1 cellular context compared by ENCODE assay signal in genomic region chr5:134638760-134639201, GRCh38.
TF ChIP-seq lines count a peak whose summit lies in the region.

No MANE protein-coding gene starts in this region.

TF ChIP-seq in HepG2, 621 proteins besides CTCF, POLR2A, EP300 and RAD21 (continued from another document and continues in another):
- TF ChIP-seq ATF1 (CRISPR knock-in tag; IDR thresholded peaks at IDR 0.05) (no peak), RARA (CRISPR knock-in tag; IDR thresholded peaks at IDR 0.05) (peak; percentile 70), ZNF720 (CRISPR knock-in tag; IDR thresholded peaks at IDR 0.05) (no peak), SKI (IDR thresholded peaks at IDR 0.05; ENCODE audit: partially characterized antibody) (peak; percentile 60), NCOA2 (CRISPR knock-in tag; IDR thresholded peaks at IDR 0.05) (peak; percentile 79), MZF1 (CRISPR knock-in tag; IDR thresholded peaks at IDR 0.05; ENCODE audit: borderline replicate concordance) (no peak), ZSCAN29 (CRISPR knock-in tag; conservative IDR thresholded peaks at IDR 0.05) (0 out of 2 replicates have a peak, but pooled peaks have one; percentile 71), ZNF205 (CRISPR knock-in tag; IDR thresholded peaks at IDR 0.05) (0 out of 2 replicates have a peak, but pooled peaks have one; percentile 37), KLF15 (CRISPR knock-in tag; IDR thresholded peaks at IDR 0.05; ENCODE audit: borderline replicate concordance) (no peak), SMC3 (IDR thresholded peaks at IDR 0.05; ENCODE audit: low read length) (0 out of 2 replicates have a peak, but pooled peaks have one; percentile 6), ARID4A (CRISPR knock-in tag; IDR thresholded peaks at IDR 0.05; ENCODE audit: borderline replicate concordance) (peak; percentile 45; the same call in 1 of the 2 replicates), ZHX1 (CRISPR knock-in tag; IDR thresholded peaks at IDR 0.05; ENCODE audit: low read depth) (peak; percentile 22; the same call in 1 of the 2 replicates), ZBTB7B (CRISPR knock-in tag; IDR thresholded peaks at IDR 0.05) (no peak), POLR2G (IDR thresholded peaks at IDR 0.05; ENCODE audit: low read depth, low read length) (peak; percentile 52; the same call in 1 of the 2 replicates), NONO (IDR thresholded peaks at IDR 0.05) (no peak), NONO (CRISPR knock-in tag; conservative IDR thresholded peaks at IDR 0.05) (peak; percentile 67; the same call in 1 of the 2 replicates), RCOR2 (CRISPR knock-in tag; IDR thresholded peaks at IDR 0.05) (peak; percentile 96), SRSF9 (IDR thresholded peaks at IDR 0.05; ENCODE audit: borderline replicate concordance, insufficient read depth, low read depth, low read length, poor library complexity, severe bottlenecking) (no peak), FOSL2 (CRISPR knock-in tag; IDR thresholded peaks at IDR 0.05) (peak; percentile 74), FOXK1 (CRISPR knock-in tag; IDR thresholded peaks at IDR 0.05; ENCODE audit: borderline replicate concordance, low read depth) (peak; percentile 18; the same call in 1 of the 2 replicates), MTF2 (CRISPR knock-in tag; IDR thresholded peaks at IDR 0.05; ENCODE audit: borderline replicate concordance) (no peak), HHEX (CRISPR knock-in tag; IDR thresholded peaks at IDR 0.05) (no peak), ZBTB42 (CRISPR knock-in tag; IDR thresholded peaks at IDR 0.05) (no peak), SOX13 (IDR thresholded peaks at IDR 0.05) (peak; percentile 85), SOX13 (CRISPR knock-in tag; conservative IDR thresholded peaks at IDR 0.05 in 1 of 2, IDR thresholded peaks at IDR 0.05 in 1 of 2) (peak in 1 of 2 experiments; percentile 96; a peak in 2 of 4 replicates), ZNF138 (CRISPR knock-in tag; IDR thresholded peaks at IDR 0.05; ENCODE audit: low read depth) (no peak), YEATS2 (CRISPR knock-in tag; IDR thresholded peaks at IDR 0.05; ENCODE audit: borderline replicate concordance) (no peak), ZNF121 (CRISPR knock-in tag; IDR thresholded peaks at IDR 0.05) (peak; percentile 98), MEF2D (CRISPR knock-in tag; IDR thresholded peaks at IDR 0.05) (peak; percentile 77), DRAP1 (CRISPR knock-in tag; IDR thresholded peaks at IDR 0.05) (peak; percentile 37; the same call in 1 of the 2 replicates), KLF16 (CRISPR knock-in tag; IDR thresholded peaks at IDR 0.05) (peak in 1 of 2 experiments; percentile 37; a peak in 1 of 4 replicates), ZNF543 (CRISPR knock-in tag; IDR thresholded peaks at IDR 0.05) (peak; percentile 53; the same call in 1 of the 2 replicates), ZNF770 (CRISPR knock-in tag; IDR thresholded peaks at IDR 0.05) (peak; percentile 99), IKZF5 (CRISPR knock-in tag; IDR thresholded peaks at IDR 0.05) (peak; percentile 56; the same call in 1 of the 2 replicates), RXRA (CRISPR knock-in tag; IDR thresholded peaks at IDR 0.05) (peak; percentile 59; the same call in 1 of the 2 replicates), ZNF253 (CRISPR knock-in tag; IDR thresholded peaks at IDR 0.05; ENCODE audit: borderline replicate concordance) (no peak), NFKB2 (CRISPR knock-in tag; IDR thresholded peaks at IDR 0.05; ENCODE audit: borderline replicate concordance) (no peak), E2F2 (CRISPR knock-in tag; IDR thresholded peaks at IDR 0.05; ENCODE audit: borderline replicate concordance) (no peak), FOXK2 (IDR thresholded peaks at IDR 0.05) (peak; percentile 26; the same call in 1 of the 2 replicates), KDM1A (CRISPR knock-in tag; IDR thresholded peaks at IDR 0.05) (peak; percentile 42; the same call in 1 of the 2 replicates), ARID3A (IDR thresholded peaks at IDR 0.05; ENCODE audit: low read depth, low read length) (peak; percentile 79; the same call in 1 of the 2 replicates), SATB2 (CRISPR knock-in tag; IDR thresholded peaks at IDR 0.05) (no peak), MAX (IDR thresholded peaks at IDR 0.05) (peak; percentile 52; the same call in 1 of the 2 replicates), ZFP36L1 (CRISPR knock-in tag; IDR thresholded peaks at IDR 0.05) (peak; percentile 82; the same call in 1 of the 2 replicates), ZBTB34 (CRISPR knock-in tag; IDR thresholded peaks at IDR 0.05) (peak; percentile 59; the same call in 1 of the 2 replicates), PAF1 (CRISPR knock-in tag; IDR thresholded peaks at IDR 0.05) (no peak), ZBTB44 (CRISPR knock-in tag; IDR thresholded peaks at IDR 0.05) (no peak)
